ENCODE assay signal across 26 cellular contexts in the genomic region with DNA sequence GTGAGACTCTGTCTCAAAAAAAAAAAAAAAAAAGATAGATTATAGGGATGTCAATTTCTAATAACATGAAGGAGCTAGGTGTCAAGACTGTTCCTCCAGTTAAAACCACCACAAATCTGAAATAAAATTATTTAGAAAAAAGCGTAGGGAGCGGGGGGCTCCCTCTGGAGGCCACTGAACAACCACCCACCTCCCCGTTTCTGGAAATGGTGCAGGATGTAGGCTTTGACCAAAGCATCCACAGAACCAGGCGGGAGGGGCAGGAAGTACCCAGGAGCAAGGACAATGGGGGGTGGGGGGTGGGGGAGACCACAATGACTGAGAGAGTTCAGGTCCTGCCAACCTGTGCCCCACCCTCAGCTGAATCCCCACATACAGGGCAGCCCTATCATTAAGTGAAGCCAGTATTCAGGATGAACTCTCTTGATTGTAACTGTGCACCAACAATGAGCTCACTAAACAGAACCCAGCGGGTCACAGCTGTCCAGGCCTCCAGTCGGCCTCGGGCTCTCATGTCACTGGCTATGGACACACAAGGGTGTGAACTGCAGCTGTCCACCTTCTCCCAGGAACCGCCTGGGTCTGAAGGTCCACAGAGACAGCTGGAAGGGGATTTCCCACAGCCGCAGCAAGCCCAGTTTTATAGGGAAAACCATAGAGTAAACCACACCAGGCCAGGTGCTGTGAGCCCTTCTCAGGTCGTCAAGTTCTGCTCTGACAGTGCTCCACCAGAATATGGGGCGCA. TPM values are rescaled to one million over a fixed set of nuclear protein-coding genes. Genes with fewer than 3 reads are reported as not detected.
"Had no signal": no experiment of that assay in that cellular context is flagged by ENCODE, and none has a peak within 500 bp of the region (broad histone marks: within the 10 kb centered on the region; RNA-seq: fewer than 3 reads in every experiment).

No MANE protein-coding gene starts in this region.

- H3K27me3 ChIP-seq: gastrocnemius medialis, right lobe of liver, stomach, suprapubic skin, tibial nerve, vagina had no signal

- DNase-seq: activated CD4-positive, alpha-beta T cell treated with anti-CD3 and anti-CD28 coated beads for 1 hour; activated CD4-positive, alpha-beta T cell treated with anti-CD3 and anti-CD28 coated beads, Interleukin-2, amount 50 U/mL, for 1 hour; activated CD8-positive, alpha-beta T cell treated with anti-CD3 and anti-CD28 coated beads, Interleukin-2, amount 10 ng/mL, durations not matched to agents 7 days and 5 days; activated gamma-delta T cell treated with Interleukin-2 at 50 U/mL for 16 hours; activated T-cell treated with anti-CD3 and anti-CD28 coated beads, Interleukin-2, amount 50 U/mL, for 1 hour; effector CD4-positive, alpha-beta T cell; gastrocnemius medialis; head of caudate nucleus; left colon; mesenchymal stem cell; nucleus accumbens; right lobe of liver; stimulated activated CD4-positive, alpha-beta T cell treated with anti-CD3 and anti-CD28 coated beads, Interleukin-15, amount 100 ng/mL, for 24 hours; stomach had no signal

- H3K27me3 Mint-ChIP-seq: dendritic cell treated with granulocyte-macrophage colony-stimulating factor and Interleukin-4, amounts not matched to agents 40 ng/mL and 50 ng/mL, for 4 days; stimulated activated memory B cell treated with anti-CD40 and anti-IgM and Interleukin-4, amounts not matched to agents 10 μg/mL and 1 μg/mL and 100 μg/mL, for 72 hours had no signal

- H3K4me3 ChIP-seq: gastrocnemius medialis, right lobe of liver, smooth muscle cell, stomach, suprapubic skin, tibial nerve, vagina had no signal

- H3K4me3 Mint-ChIP-seq: activated CD8-positive, alpha-beta T cell treated with anti-CD3 and anti-CD28 coated beads, Interleukin-2, amount 10 ng/mL, durations not matched to agents 7 days and 5 days; dendritic cell treated with granulocyte-macrophage colony-stimulating factor and Interleukin-4, amounts not matched to agents 40 ng/mL and 50 ng/mL, for 4 days; stimulated activated memory B cell treated with anti-CD40 and anti-IgM and Interleukin-4, amounts not matched to agents 10 μg/mL and 1 μg/mL and 100 μg/mL, for 72 hours had no signal

- H3K9me3 ChIP-seq: vagina had no signal

- H3K4me1 Mint-ChIP-seq: nephron had no signal

- H3K36me3 ChIP-seq: right lobe of liver had no signal

- H3K27ac Mint-ChIP-seq: activated CD8-positive, alpha-beta T cell treated with anti-CD3 and anti-CD28 coated beads, Interleukin-2, amount 10 ng/mL, durations not matched to agents 7 days and 5 days; activated naive CD4-positive, alpha-beta T cell treated with anti-CD3 and anti-CD28 coated beads, Interleukin-2, amount 50 U/mL, for 72 hours; dendritic cell treated with granulocyte-macrophage colony-stimulating factor and Interleukin-4, amounts not matched to agents 40 ng/mL and 50 ng/mL, for 4 days; nephron; stimulated activated memory B cell treated with anti-CD40 and anti-IgM and Interleukin-4, amounts not matched to agents 10 μg/mL and 1 μg/mL and 100 μg/mL, for 72 hours had no signal

- ATAC-seq: activated CD8-positive, alpha-beta T cell treated with anti-CD3 and anti-CD28 coated beads, Interleukin-2, amount 10 ng/mL, durations not matched to agents 7 days and 5 days; activated naive CD4-positive, alpha-beta T cell treated with anti-CD3 and anti-CD28 coated beads, Interleukin-2, amount 50 U/mL, for 72 hours; gastrocnemius medialis; left colon; right lobe of liver; stimulated activated memory B cell treated with anti-CD40 and anti-IgM and Interleukin-4, amounts not matched to agents 10 μg/mL and 1 μg/mL and 100 μg/mL, for 72 hours had no signal

- H3K4me1 ChIP-seq: gastrocnemius medialis, right lobe of liver, suprapubic skin had no signal

- H3K27ac ChIP-seq: gastrocnemius medialis, right lobe of liver, stomach, suprapubic skin, tibial nerve, vagina had no signal

RNA-seq across cellular contexts. Expression of a gene that starts 32.3 kb away (rescaled TPM):
- total RNA-seq: T-helper 2 cell treated with Interferon-gamma antibody and Interleukin-4, amounts not matched to agents 100 ng/mL and 5 ng/mL, for 36 hours had no signal

RNA-seq across cellular contexts. Expression of a gene that starts 57.6 kb away (rescaled TPM):
- total RNA-seq: activated CD8-positive, alpha-beta T cell treated with anti-CD3 and anti-CD28 coated beads, Interleukin-2, amount 10 ng/mL, durations not matched to agents 7 days and 5 days; activated naive CD4-positive, alpha-beta T cell treated with anti-CD3 and anti-CD28 coated beads, Interleukin-2, amount 50 U/mL, for 72 hours; aorta; cardiac septum; gastrocnemius medialis; left colon; right lobe of liver; smooth muscle cell; suprapubic skin; T-helper 2 cell treated with Interferon-gamma antibody and Interleukin-4, amounts not matched to agents 100 ng/mL and 5 ng/mL, for 36 hours; vagina had no signal
- polyA plus RNA-seq: keratinocyte had no signal
